ENCODE assay signal across 12 cellular contexts in genomic region chrX:23662853-23663252, GRCh38. TPM values are rescaled to one million over a fixed set of nuclear protein-coding genes. Genes with fewer than 3 reads are reported as not detected.
DNase-seq lines count a peak whose midpoint lies in the region; ATAC-seq and TF ChIP-seq lines count a peak whose summit lies in the region.
"Had no signal": no experiment of that assay in that cellular context is flagged by ENCODE, and none has a peak within 500 bp of the region (broad histone marks: within the 10 kb centered on the region; RNA-seq: fewer than 3 reads in every experiment).

No MANE protein-coding gene starts in this region.

- H3K27ac Mint-ChIP-seq in MCF 10A (ENCODE audit: low read depth, unreplicated experiment): no peak overlapping the region
- H3K27ac Mint-ChIP-seq in activated T-helper 17 cell treated with anti-CD3 and anti-CD28 coated beads, Interleukin-2, amount 50 U/mL, for 72 hours: peak overlapping the region; percentile 100
- peak overlapping the region; percentile 94 to 96 for H3K27ac Mint-ChIP-seq in stimulated activated naive CD8-positive, alpha-beta T cell treated with anti-CD3 and anti-CD28 coated beads, Interleukin-15, amount 100 ng/mL, for 72 hours

- POLR2A ChIA-PET in MCF 10A (lab: Yijun Ruan, JAX): interaction anchor here (0.6 kb wide), 1 partner anchor 1284 kb away, joined by 3 read pairs; no protein-coding TSS in a partner anchor

- TF ChIP-seq POLR2A in breast epithelium (IDR thresholded peaks at IDR 0.05) (no peak), sigmoid colon (IDR thresholded peaks at IDR 0.05) (no peak)

- H3K36me3 ChIP-seq in breast epithelium (no peaks in the 10 kb centered on the region), sigmoid colon (no peaks in the 10 kb centered on the region)

- no peak overlapping the region for H3K4me3 ChIP-seq in breast epithelium
- H3K4me3 ChIP-seq in sigmoid colon: no peak overlapping the region

- peaks cover 77% of the 10 kb centered on the region for H3K27me3 Mint-ChIP-seq in MCF 10A (ENCODE audit: insufficient read depth, unreplicated experiment)
- H3K27me3 Mint-ChIP-seq in activated T-helper 17 cell treated with anti-CD3 and anti-CD28 coated beads, Interleukin-2, amount 50 U/mL, for 72 hours: no peaks in the 10 kb centered on the region
- H3K27me3 Mint-ChIP-seq in stimulated activated naive CD8-positive, alpha-beta T cell treated with anti-CD3 and anti-CD28 coated beads, Interleukin-15, amount 100 ng/mL, for 72 hours: no peaks in the 10 kb centered on the region
- H3K27me3 Mint-ChIP-seq: CD4-positive, alpha-beta memory T cell had no signal

- no peak for TF ChIP-seq EP300 in sigmoid colon (IDR thresholded peaks at IDR 0.05)

- H3K4me1 Mint-ChIP-seq in MCF 10A (ENCODE audit: insufficient read depth, unreplicated experiment): no peaks in the 10 kb centered on the region
- H3K4me1 Mint-ChIP-seq in activated T-helper 17 cell treated with anti-CD3 and anti-CD28 coated beads, Interleukin-2, amount 50 U/mL, for 72 hours: peaks cover 23% of the 10 kb centered on the region
- H3K4me1 Mint-ChIP-seq in stimulated activated naive CD8-positive, alpha-beta T cell treated with anti-CD3 and anti-CD28 coated beads, Interleukin-15, amount 100 ng/mL, for 72 hours: peaks cover 47% of the 10 kb centered on the region

- peak; percentile 4 for DNase-seq in MCF 10A (ENCODE audit: unreplicated experiment)
- no peak for DNase-seq in breast epithelium (ENCODE audit: low spot score in 2 of 2)
- DNase-seq in stimulated activated naive CD8-positive, alpha-beta T cell treated with anti-CD3 and anti-CD28 coated beads, Interleukin-15, amount 100 ng/mL, for 72 hours: peak; percentile 4 to 23
- no peak for DNase-seq in COLO829 (ENCODE audit: low spot score)
- DNase-seq in Right ventricle myocardium superior: no peak
- no peak for DNase-seq in sigmoid colon
- DNase-seq: cerebellar nuclear complex, NCI-H1436, T-helper 9 cell had no signal

- CTCF ChIA-PET in MCF 10A (lab: Yijun Ruan, JAX): interaction anchor here (1.1 kb wide), 1 partner anchor 1691 kb away, joined by 3 read pairs; no protein-coding TSS in a partner anchor

- TF ChIP-seq CTCF in MCF 10A (IDR thresholded peaks at IDR 0.05; ENCODE audit: unreplicated experiment): no peak
- no peak for TF ChIP-seq CTCF in breast epithelium (IDR thresholded peaks at IDR 0.05)
- no peak for TF ChIP-seq CTCF in sigmoid colon (IDR thresholded peaks at IDR 0.05)

- ATAC-seq in HG02759 (IDR thresholded peaks at IDR 0.05; ENCODE audit: unreplicated experiment): peak; percentile 42
- ATAC-seq in activated T-helper 17 cell treated with anti-CD3 and anti-CD28 coated beads, Interleukin-2, amount 50 U/mL, for 72 hours (replicated peaks): peak; percentile 74
- ATAC-seq in stimulated activated naive CD8-positive, alpha-beta T cell treated with anti-CD3 and anti-CD28 coated beads, Interleukin-15, amount 100 ng/mL, for 72 hours: peak; percentile 87
- no peak for ATAC-seq in Right ventricle myocardium superior (ENCODE audit: poor library complexity)

- no TSS peak for BruUV-seq in MCF 10A (replicated peaks; lab: Mats Ljungman, UMichigan)

- H3K4me1 ChIP-seq in breast epithelium (no peaks in the 10 kb centered on the region), sigmoid colon (peaks cover 0 to 6% (median 0%) of the 10 kb centered on the region in 4 donors)

- H3K9me3 Mint-ChIP-seq in MCF 10A (ENCODE audit: unreplicated experiment): no peaks in the 10 kb centered on the region
- H3K9me3 Mint-ChIP-seq in activated T-helper 17 cell treated with anti-CD3 and anti-CD28 coated beads, Interleukin-2, amount 50 U/mL, for 72 hours: no peaks in the 10 kb centered on the region
- no peaks in the 10 kb centered on the region for H3K9me3 Mint-ChIP-seq in stimulated activated naive CD8-positive, alpha-beta T cell treated with anti-CD3 and anti-CD28 coated beads, Interleukin-15, amount 100 ng/mL, for 72 hours
- H3K9me3 Mint-ChIP-seq: CD4-positive, alpha-beta memory T cell had no signal

- H3K9me3 ChIP-seq in breast epithelium (no peaks in the 10 kb centered on the region), sigmoid colon (no peaks in the 10 kb centered on the region)

- H3K4me3 Mint-ChIP-seq in MCF 10A (ENCODE audit: unreplicated experiment): no peak overlapping the region
- H3K4me3 Mint-ChIP-seq in activated T-helper 17 cell treated with anti-CD3 and anti-CD28 coated beads, Interleukin-2, amount 50 U/mL, for 72 hours: peak overlapping the region; percentile 63
- H3K4me3 Mint-ChIP-seq in stimulated activated naive CD8-positive, alpha-beta T cell treated with anti-CD3 and anti-CD28 coated beads, Interleukin-15, amount 100 ng/mL, for 72 hours: peak overlapping the region in 1 of 2 donors; percentile 62

- peaks cover 0 to 14% of the 10 kb centered on the region in 2 donors for H3K27me3 ChIP-seq in breast epithelium
- no peaks in the 10 kb centered on the region for H3K27me3 ChIP-seq in sigmoid colon

- intact Hi-C loops in MCF 10A (cut with micrococcal nuclease) (no loop called here), breast epithelium (cut with DNase I; ENCODE audit: low total_unique reads) (no loop called here), Right ventricle myocardium superior (cut with DNase I) (no loop called here), sigmoid colon (cut with DNase I) (loop anchor here (10.0 kb wide), 1 partner anchor 242 kb away; the partner anchor contains the start of genes APOO and CXorf58)

- no peak overlapping the region for H3K27ac ChIP-seq in breast epithelium
- no peak overlapping the region for H3K27ac ChIP-seq in sigmoid colon

- 58 to 94% methylated on average over 1 of the region's 1 CpG for WGBS in sigmoid colon, 2 donors

- no peaks in the 10 kb centered on the region for H3K36me3 Mint-ChIP-seq in MCF 10A (ENCODE audit: insufficient read depth, unreplicated experiment)
- H3K36me3 Mint-ChIP-seq in activated T-helper 17 cell treated with anti-CD3 and anti-CD28 coated beads, Interleukin-2, amount 50 U/mL, for 72 hours (ENCODE audit: low read depth): peaks cover 2% of the 10 kb centered on the region

RNA-seq across cellular contexts. Expression of gene PRDX4, which starts 4.4 kb away (rescaled TPM):
- total RNA-seq in MCF 10A (2022) (134 and 157 TPM in 2 replicates), breast epithelium (100 to 1,000 TPM in 1 of 3 donors, 10 to 100 TPM in 2; 71.8 to 120 (median 72.9) TPM), Right ventricle myocardium superior (44.9 TPM), sigmoid colon (10 to 100 TPM; 54.2 to 67.0 (median 57.2) TPM)
- total RNA-seq in activated T-helper 17 cell treated with anti-CD3 and anti-CD28 coated beads, Interleukin-2, amount 50 U/mL, for 72 hours: 10 to 100 TPM; 48.4 to 81.1 TPM
- polyA plus RNA-seq in sigmoid colon: 10 to 100 TPM; 21.6 to 92.8 (median 25.2) TPM

Comparison
In these comparisons a context has a peak if more than half of its experiments do, and no peak if none do; other contexts are left out.
1. DNase-seq: peak in MCF 10A (single experiment) and stimulated activated naive CD8-positive, alpha-beta T cell treated with anti-CD3 and anti-CD28 coated beads, Interleukin-15, amount 100 ng/mL, for 72 hours (2 of 2); none in breast epithelium (0 of 2), COLO829 (single experiment), Right ventricle myocardium superior (single experiment) and sigmoid colon (single experiment).